Comparison of ENCODE assay signal across 1 cellular context in the genomic region with DNA sequence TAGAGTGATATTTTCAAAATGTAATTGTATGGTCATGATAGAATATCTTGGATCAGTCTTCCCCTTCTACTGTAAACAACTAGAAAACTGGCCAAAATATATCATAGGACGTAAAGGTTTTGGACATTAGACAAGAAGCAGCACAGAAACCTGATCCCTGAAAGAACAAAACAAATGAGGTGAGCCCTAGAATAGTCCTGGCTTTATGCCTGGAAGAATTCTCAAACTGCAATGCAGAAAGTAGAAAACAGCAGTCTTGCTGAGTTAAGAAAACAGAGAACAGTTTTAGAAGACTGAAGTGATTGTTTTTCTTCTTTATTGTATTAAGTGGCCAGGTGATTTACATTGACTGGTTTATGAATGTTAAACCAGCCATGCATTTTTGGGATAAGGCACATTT.
TF ChIP-seq lines count a peak whose summit lies in the region.

No MANE protein-coding gene starts in this region.

TF ChIP-seq in HEK293, 187 proteins besides CTCF, POLR2A, EP300 and RAD21 (continued from another document):
- TF ChIP-seq, protein P1, sequence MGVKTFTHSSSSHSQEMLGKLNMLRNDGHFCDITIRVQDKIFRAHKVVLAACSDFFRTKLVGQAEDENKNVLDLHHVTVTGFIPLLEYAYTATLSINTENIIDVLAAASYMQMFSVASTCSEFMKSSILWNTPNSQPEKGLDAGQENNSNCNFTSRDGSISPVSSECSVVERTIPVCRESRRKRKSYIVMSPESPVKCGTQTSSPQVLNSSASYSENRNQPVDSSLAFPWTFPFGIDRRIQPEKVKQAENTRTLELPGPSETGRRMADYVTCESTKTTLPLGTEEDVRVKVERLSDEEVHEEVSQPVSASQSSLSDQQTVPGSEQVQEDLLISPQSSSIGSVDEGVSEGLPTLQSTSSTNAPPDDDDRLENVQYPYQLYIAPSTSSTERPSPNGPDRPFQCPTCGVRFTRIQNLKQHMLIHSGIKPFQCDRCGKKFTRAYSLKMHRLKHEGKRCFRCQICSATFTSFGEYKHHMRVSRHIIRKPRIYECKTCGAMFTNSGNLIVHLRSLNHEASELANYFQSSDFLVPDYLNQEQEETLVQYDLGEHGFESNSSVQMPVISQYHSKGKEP (tag by site-specific recombination; IDR thresholded peaks at IDR 0.05): 0 out of 2 replicates have a peak, but pooled peaks have one; percentile 45
TF ChIP-seq in HEK293: peak in this region for 6.
